16 cellular contexts compared by ENCODE assay signal in the genomic region with DNA sequence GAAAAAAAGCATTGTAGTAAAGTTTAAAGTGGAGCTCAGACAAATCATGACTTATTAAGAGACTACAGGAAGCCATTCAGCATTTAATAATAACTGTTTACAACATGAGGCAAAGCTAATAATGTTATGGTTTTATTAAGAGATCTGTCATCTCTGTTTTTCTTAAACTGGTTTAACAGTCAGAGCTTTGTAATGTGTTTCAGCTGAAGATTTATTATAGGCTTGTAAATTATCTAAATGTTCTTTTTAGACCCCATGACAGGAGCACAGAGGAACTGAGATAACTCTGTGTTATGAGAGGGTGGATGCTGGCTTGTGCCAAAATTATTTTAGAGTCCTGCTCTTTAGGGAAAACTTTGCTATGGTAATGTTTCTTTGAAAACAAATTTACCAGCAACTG. TPM values are rescaled to one million over a fixed set of nuclear protein-coding genes. Genes with fewer than 3 reads are reported as not detected.
DNase-seq lines count a peak whose midpoint lies in the region; ATAC-seq and TF ChIP-seq lines count a peak whose summit lies in the region.
"Had no signal": no experiment of that assay in that cellular context is flagged by ENCODE, and none has a peak within 500 bp of the region (broad histone marks: within the 10 kb centered on the region; RNA-seq: fewer than 3 reads in every experiment).

No MANE protein-coding gene starts in this region.

- no peak overlapping the region for H3K14ac ChIP-seq in neuronal stem cell (ENCODE audit: low read length)

- DNase-seq in SK-MEL-5 (ENCODE audit: low read depth, low spot score) (peak; percentile 27), fibroblast of villous mesenchyme (ENCODE audit: low read depth) (peak; percentile 20), right cardiac atrium (no peak), uterus (peak in 1 of 2 donors; percentile 31), NCI-H1930 (lab: John Stamatoyannopoulos, UW) (no peak), neuronal stem cell (ENCODE audit: low spot score) (no peak)
- DNase-seq: Calu3; CD4-positive, CD25-positive, alpha-beta regulatory T cell; DMS53; KG1; NCI-H1436; NCI-H2081; NCI-H510A treated with DMSO at 0.1 percent for 48 hours had no signal

- no peak overlapping the region for H4K91ac ChIP-seq in neuronal stem cell (ENCODE audit: low read depth, low read length, poor library complexity)

- H2BK120ac ChIP-seq in neuronal stem cell (ENCODE audit: low read depth, low read length) = no peak overlapping the region

- no peak for TF ChIP-seq POLR2A in uterus (IDR thresholded peaks at IDR 0.05)

- no peak overlapping the region for H2BK15ac ChIP-seq in neuronal stem cell (ENCODE audit: low read length)

- TF ChIP-seq CTCF in fibroblast of villous mesenchyme (IDR thresholded peaks at IDR 0.05; ENCODE audit: insufficient read depth, low read depth, low read length) (no peak), uterus (IDR thresholded peaks at IDR 0.05) (no peak)

- H2AFZ ChIP-seq in neuronal stem cell (ENCODE audit: low read length) = no peak overlapping the region
- H2AFZ ChIP-seq: GM23338 had no signal

- H3K4me1 ChIP-seq in right cardiac atrium (ENCODE audit: control insufficient read depth, insufficient read depth, low read length) = peaks cover 1% of the 10 kb centered on the region
- H3K4me1 ChIP-seq in uterus = peaks cover 5 to 19% of the 10 kb centered on the region in 2 donors
- peaks cover 0 to 3% of the 10 kb centered on the region in 2 donors for H3K4me1 ChIP-seq in neuronal stem cell (ENCODE audit: control insufficient read depth in 2 of 2, insufficient read depth in 1 of 2, low read depth in 1 of 2, low read length in 2 of 2)

- H3K27me3 ChIP-seq in right cardiac atrium (ENCODE audit: control insufficient read depth, insufficient read depth) (no peaks in the 10 kb centered on the region), uterus (no peaks in the 10 kb centered on the region), neuronal stem cell (ENCODE audit: control insufficient read depth in 3 of 3, insufficient read depth in 3 of 3, low read depth in 1 of 3, low read length in 3 of 3) (no peaks in the 10 kb centered on the region)

- no peak overlapping the region for H4K8ac ChIP-seq in neuronal stem cell (ENCODE audit: low read depth, low read length)

- H3K18ac ChIP-seq in neuronal stem cell (ENCODE audit: low read length) = no peak overlapping the region

- H3K4ac ChIP-seq in neuronal stem cell (ENCODE audit: low read length) = no peak overlapping the region

- H3K27ac ChIP-seq in right cardiac atrium (ENCODE audit: low read length) = peak overlapping the region; percentile 37
- peak overlapping the region; percentile 60 to 79 for H3K27ac ChIP-seq in uterus
- no peak overlapping the region for H3K27ac ChIP-seq in neuronal stem cell (replicated peaks; ENCODE audit: low read length)

- H3K23ac ChIP-seq in neuronal stem cell (ENCODE audit: low read depth, low read length, poor library complexity) = no peak overlapping the region

- H3K9me3 ChIP-seq in right cardiac atrium (ENCODE audit: control insufficient read depth, low read length) = no peaks in the 10 kb centered on the region
- H3K9me3 ChIP-seq in uterus = no peaks in the 10 kb centered on the region
- H3K9me3 ChIP-seq in neuronal stem cell (replicated peaks in 1 of 2; ENCODE audit: control insufficient read depth in 2 of 2, insufficient read depth in 1 of 2, low read depth in 1 of 2, low read length in 2 of 2) = no peaks in the 10 kb centered on the region

- H3K4me3 ChIP-seq in fibroblast of villous mesenchyme (ENCODE audit: low read depth, low read length) (no peak overlapping the region), right cardiac atrium (ENCODE audit: low read length) (no peak overlapping the region), uterus (no peak overlapping the region), neuronal stem cell (ENCODE audit: low read length in 2 of 2) (no peak overlapping the region)
- H3K4me3 ChIP-seq: GM23338 had no signal

- peak; percentile 72 to 91 for ATAC-seq in right cardiac atrium
- no peak for ATAC-seq in HG02759 (IDR thresholded peaks at IDR 0.05; ENCODE audit: unreplicated experiment)
- ATAC-seq: GM23338, HCT116 had no signal

- H2AK5ac ChIP-seq in neuronal stem cell (ENCODE audit: low read depth, low read length) = no peak overlapping the region

- no peak overlapping the region for H3K4me2 ChIP-seq in neuronal stem cell (ENCODE audit: insufficient read depth, low read length, poor library complexity, severe bottlenecking)
- H3K4me2 ChIP-seq: GM23338 had no signal

- H2BK12ac ChIP-seq in neuronal stem cell (ENCODE audit: low read length) = no peak overlapping the region

- H3K9ac ChIP-seq in neuronal stem cell (ENCODE audit: low read depth, low read length, poor library complexity) = no peak overlapping the region

- in situ Hi-C loops in SK-MEL-5 (cut with HindIII; ENCODE audit: low pct_unique_long_range_greater_than_20kb, low sequenced_read_pairs) = no loop called here

- no peaks in the 10 kb centered on the region for H3K79me1 ChIP-seq in neuronal stem cell (ENCODE audit: low read depth, low read length)

- H2BK5ac ChIP-seq in neuronal stem cell (ENCODE audit: low read length) = no peak overlapping the region

- H3K36me3 ChIP-seq in uterus = no peaks in the 10 kb centered on the region
- no peaks in the 10 kb centered on the region for H3K36me3 ChIP-seq in neuronal stem cell (replicated peaks in 1 of 2; ENCODE audit: control insufficient read depth in 2 of 2, insufficient read depth in 2 of 2, low read length in 2 of 2)

- intact Hi-C loops in right cardiac atrium (cut with DNase I) (no loop called here), uterus (cut with DNase I; ENCODE audit: low total_unique reads) (no loop called here)

RNA-seq across cellular contexts. Expression of a gene that starts 38.0 kb away (rescaled TPM):
- 19.9 and 24.8 TPM in 2 replicates for total RNA-seq in SK-MEL-5 (2014; rRNA removed; shearing (Covaris generic))
- polyA plus RNA-seq in SK-MEL-5 (2015; cell fraction: cytosol; rRNA removed) = 17.7 and 19.1 TPM in 2 replicates
- polyA plus RNA-seq in SK-MEL-5 (2015; cell fraction: nucleus; rRNA removed) = 119 TPM in 2 replicates
- total RNA-seq in fibroblast of villous mesenchyme (10.0 and 13.8 TPM in 2 replicates), right cardiac atrium (10 to 100 TPM; 13.6 to 19.3 (median 15.9) TPM), uterus (10 to 100 TPM in 3 of 4 donors, 1 to 10 TPM in 1; 4.1 to 36.6 (median 30.8) TPM)
- 31.1 TPM for polyA plus RNA-seq in right cardiac atrium
- 31.5 TPM for polyA plus RNA-seq in neuronal stem cell (2013, experiment 1 of 2)
- polyA plus RNA-seq in neuronal stem cell (2013, experiment 2 of 2) = 35.7 TPM

Comparison
In these comparisons a context has a peak if more than half of its experiments do, and no peak if none do; other contexts are left out.
1. DNase-seq: peak in SK-MEL-5 (single experiment) and fibroblast of villous mesenchyme (single experiment); none in right cardiac atrium (0 of 3), NCI-H1930 (0 of 2) and neuronal stem cell (single experiment).